Comparison of ENCODE assay signal across 18 cellular contexts in the genomic region with DNA sequence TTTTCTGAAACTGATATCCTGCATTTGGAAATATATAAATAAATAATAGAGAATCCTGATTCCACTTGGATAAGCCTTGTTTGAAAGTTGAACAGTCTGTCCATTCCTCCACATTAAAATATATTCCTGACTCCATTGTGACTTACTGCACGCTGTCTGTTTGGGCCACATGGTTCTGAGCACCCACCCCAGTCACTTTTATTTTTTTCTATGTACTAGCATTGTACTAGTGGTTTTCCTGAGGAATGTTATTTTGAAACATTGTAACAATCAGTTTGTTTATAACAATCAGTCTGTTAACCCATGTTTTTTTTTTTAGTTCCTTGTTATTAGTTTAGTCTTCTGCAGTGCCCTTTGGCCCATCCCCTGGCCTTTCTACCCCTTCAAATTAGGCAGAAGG.
A peak's percentile ranks its signal among the peaks of the same experiment; 100 is the strongest.
DNase-seq lines count a peak whose midpoint lies in the region; ATAC-seq and TF ChIP-seq lines count a peak whose summit lies in the region.
"Had no signal": no experiment of that assay in that cellular context is flagged by ENCODE, and none has a peak within 500 bp of the region (broad histone marks: within the 10 kb centered on the region; RNA-seq: fewer than 3 reads in every experiment).

No MANE protein-coding gene starts in this region.

- H3K4me3 ChIP-seq in heart left ventricle (no peak overlapping the region), right cardiac atrium (ENCODE audit: low read length) (no peak overlapping the region), cardiac fibroblast (replicated peaks in 1 of 2; ENCODE audit: low read depth in 2 of 2, low read length in 2 of 2) (no peak overlapping the region), lower lobe of right lung (no peak overlapping the region), testis (no peak overlapping the region), WERI-Rb-1 (ENCODE audit: low read depth, low read length) (no peak overlapping the region)
- H3K4me3 ChIP-seq: A549, SJCRH30 had no signal

- H3K4me1 ChIP-seq in heart left ventricle (peaks cover 0 to 43% (median 24%) of the 10 kb centered on the region in 12 donors), right cardiac atrium (ENCODE audit: control insufficient read depth, insufficient read depth, low read length) (peaks cover 5% of the 10 kb centered on the region), lower lobe of right lung (peaks cover 25% of the 10 kb centered on the region), testis (peaks cover 32% of the 10 kb centered on the region)

- TF ChIP-seq CTCF in heart left ventricle (IDR thresholded peaks at IDR 0.05) (no peak), cardiac fibroblast (IDR thresholded peaks at IDR 0.05; ENCODE audit: low read depth, low read length) (no peak), lower lobe of right lung (IDR thresholded peaks at IDR 0.05) (no peak), testis (IDR thresholded peaks at IDR 0.05) (no peak), WERI-Rb-1 (IDR thresholded peaks at IDR 0.05; ENCODE audit: low read depth, low read length) (no peak)

- H3K27ac ChIP-seq in heart left ventricle (peak overlapping the region in 10 of 12 donors; percentile 38 to 97 (median 85)), right cardiac atrium (ENCODE audit: low read length) (no peak overlapping the region), lower lobe of right lung (peak overlapping the region; percentile 5), testis (peak overlapping the region; percentile 81 to 85), WERI-Rb-1 (no peak overlapping the region)
- H3K27ac ChIP-seq: A549, SJCRH30 had no signal

- H3K9me3 ChIP-seq in heart left ventricle = no peaks in the 10 kb centered on the region
- no peaks in the 10 kb centered on the region for H3K9me3 ChIP-seq in right cardiac atrium (ENCODE audit: control insufficient read depth, low read length)
- no peaks in the 10 kb centered on the region for H3K9me3 ChIP-seq in lower lobe of right lung
- H3K9me3 ChIP-seq in testis = no peaks in the 10 kb centered on the region
- H3K9me3 ChIP-seq in WERI-Rb-1 (ENCODE audit: severe bottlenecking) = no peaks in the 10 kb centered on the region
- H3K9me3 ChIP-seq: A549, SJCRH30 had no signal

- H3K36me3 ChIP-seq in heart left ventricle = no peaks in the 10 kb centered on the region
- no peaks in the 10 kb centered on the region for H3K36me3 ChIP-seq in lower lobe of right lung
- H3K36me3 ChIP-seq in testis (ENCODE audit: low read depth, missing control alignments) = no peaks in the 10 kb centered on the region
- no peaks in the 10 kb centered on the region for H3K36me3 ChIP-seq in WERI-Rb-1
- H3K36me3 ChIP-seq: SJCRH30 had no signal

- TF ChIP-seq POLR2A in heart left ventricle (IDR thresholded peaks at IDR 0.05) (no peak), testis (IDR thresholded peaks at IDR 0.05) (no peak)

- H3K27me3 ChIP-seq in heart left ventricle = no peaks in the 10 kb centered on the region
- H3K27me3 ChIP-seq in right cardiac atrium (ENCODE audit: control insufficient read depth, insufficient read depth) = no peaks in the 10 kb centered on the region
- H3K27me3 ChIP-seq in lower lobe of right lung (ENCODE audit: low read depth) = no peaks in the 10 kb centered on the region
- no peaks in the 10 kb centered on the region for H3K27me3 ChIP-seq in testis
- no peaks in the 10 kb centered on the region for H3K27me3 ChIP-seq in WERI-Rb-1 (ENCODE audit: insufficient read depth, low read depth, severe bottlenecking)
- H3K27me3 ChIP-seq: SJCRH30 had no signal

- DNase-seq in heart left ventricle = no peak
- DNase-seq in right cardiac atrium = no peak
- peak; percentile 26 to 34 for DNase-seq in cardiac fibroblast (ENCODE audit: low read depth in 2 of 2)
- no peak for DNase-seq in lower lobe of right lung
- peak; percentile 29 for DNase-seq in testis
- no peak for DNase-seq in COLO829 (ENCODE audit: low spot score)
- no peak for DNase-seq in WERI-Rb-1
- DNase-seq: activated CD4-positive, alpha-beta T cell treated with anti-CD3 and anti-CD28 coated beads for 1 hour; effector CD8-positive, alpha-beta T cell; H9; naive thymus-derived CD8-positive, alpha-beta T cell; NCI-H1417 treated with DMSO at 0.1 percent for 48 hours; NCI-H2171; SJCRH30; stimulated activated naive CD4-positive, alpha-beta T cell treated with Interleukin-2 at 50 U/mL for 16 hours; T1000 had no signal

- WGBS in heart left ventricle, 4 donors = 61 to 91% (median 78%) methylated on average over 1 of the region's 1 CpG
- 83% methylated on average over 1 of the region's 1 CpG for WGBS in right cardiac atrium
- WGBS in testis, 2 donors = 49 to 64% methylated on average over 1 of the region's 1 CpG

- ATAC-seq in heart left ventricle (no peak), right cardiac atrium (no peak), lower lobe of right lung (peak in 1 of 2 donors; percentile 39), GM19452 (IDR thresholded peaks at IDR 0.05; ENCODE audit: unreplicated experiment) (no peak)
- ATAC-seq: A549; naive thymus-derived CD8-positive, alpha-beta T cell had no signal

- intact Hi-C loops in heart left ventricle (cut with DNase I) = loop anchor here in 2 of 10 donors (10.0 kb wide), 2 partner anchors 83 to 93 kb away; partner anchors contain the start of gene CCNL1 (in 1 of the 2)
- intact Hi-C loops in right cardiac atrium (cut with DNase I) = no loop called here
- intact Hi-C loops in lower lobe of right lung (cut with DNase I) = no loop called here
- intact Hi-C loops in testis (cut with DNase I; ENCODE audit: low total_unique reads) = no loop called here

Comparison
In these comparisons a context has a peak if more than half of its experiments do, and no peak if none do; other contexts are left out.
1. H3K27ac ChIP-seq: peak in heart left ventricle (10 of 12), lower lobe of right lung (single experiment) and testis (2 of 2); none in right cardiac atrium (single experiment) and WERI-Rb-1 (single experiment).
2. DNase-seq: peak in cardiac fibroblast (2 of 2) and testis (single experiment); none in heart left ventricle (0 of 5), right cardiac atrium (0 of 3), lower lobe of right lung (single experiment), COLO829 (single experiment) and WERI-Rb-1 (single experiment).